19 cellular contexts compared by ENCODE assay signal in genomic region chr6:4258733-4259132, GRCh38.
DNase-seq lines count a peak whose midpoint lies in the region; FAIRE-seq and TF ChIP-seq lines count a peak whose summit lies in the region.
"Had no signal": no experiment of that assay in that cellular context is flagged by ENCODE, and none has a peak within 500 bp of the region (broad histone marks: within the 10 kb centered on the region; RNA-seq: fewer than 3 reads in every experiment).

No MANE protein-coding gene starts in this region.

- POLR2A ChIA-PET in MCF 10A (lab: Yijun Ruan, JAX): interaction anchor here (0.8 kb wide), 1 partner anchor 15 kb away, joined by 3 read pairs; no protein-coding TSS in a partner anchor

- in situ Hi-C loops in mammary epithelial cell (cut with MboI; ENCODE audit: low sequenced_read_pairs in 2 of 2): no loop called here

- CTCF ChIA-PET in MCF 10A (lab: Yijun Ruan, JAX) (interaction anchor here (0.6 kb wide), 1 partner anchor 77 kb away, joined by 3 read pairs; no protein-coding TSS in a partner anchor), mammary epithelial cell (lab: Charles Lee; ENCODE audit: low non-redundant PET) (no interaction called here)

- intact Hi-C loops in MCF 10A (cut with micrococcal nuclease) (no loop called here), mammary epithelial cell (cut with micrococcal nuclease) (no loop called here)

- H3K4me3 ChIP-seq in mammary epithelial cell (replicated peaks in 1 of 3; ENCODE audit: insufficient read depth in 1 of 3, low read depth in 2 of 3, low read length in 3 of 3) (no peak overlapping the region), bronchial epithelial cell (ENCODE audit: low read depth, low read length) (no peak overlapping the region), epithelial cell of esophagus (ENCODE audit: low read length) (no peak overlapping the region)
- H3K4me3 ChIP-seq: BLaER1 had no signal

- BruUV-seq in MCF 10A (replicated peaks; lab: Mats Ljungman, UMichigan): no TSS peak
- BruUV-seq in mammary epithelial cell (replicated peaks; lab: Mats Ljungman, UMichigan): no TSS peak

- no peaks in the 10 kb centered on the region for H4K20me1 ChIP-seq in mammary epithelial cell (ENCODE audit: insufficient read depth, low read length)
- H4K20me1 ChIP-seq: BLaER1 had no signal

- H3K27me3 ChIP-seq in mammary epithelial cell (ENCODE audit: insufficient read depth, low read length): no peaks in the 10 kb centered on the region
- no peaks in the 10 kb centered on the region for H3K27me3 ChIP-seq in bronchial epithelial cell (ENCODE audit: control insufficient read depth, insufficient read depth, low read length)
- H3K27me3 ChIP-seq: BLaER1 had no signal

- peak overlapping the region; percentile 62 for H3K27ac Mint-ChIP-seq in MCF 10A (ENCODE audit: low read depth, unreplicated experiment)
- H3K27ac Mint-ChIP-seq: CD14-positive monocyte; CD8-positive, alpha-beta T cell; H9 had no signal

- no peak overlapping the region for H3K4me2 ChIP-seq in mammary epithelial cell (ENCODE audit: insufficient read depth, low read depth, low read length)
- H3K4me2 ChIP-seq: BLaER1 had no signal

- H3K36me3 ChIP-seq in mammary epithelial cell (ENCODE audit: insufficient read depth, low read length) (no peaks in the 10 kb centered on the region), bronchial epithelial cell (ENCODE audit: control insufficient read depth, insufficient read depth, low read length) (no peaks in the 10 kb centered on the region)
- H3K36me3 ChIP-seq: BLaER1 had no signal

- H3K27ac ChIP-seq in mammary epithelial cell (ENCODE audit: insufficient read depth, low read depth, low read length): no peak overlapping the region
- H3K27ac ChIP-seq: BLaER1 had no signal

- TF ChIP-seq CTCF in MCF 10A (IDR thresholded peaks at IDR 0.05; ENCODE audit: unreplicated experiment): no peak
- no peak for TF ChIP-seq CTCF in mammary epithelial cell (conservative IDR thresholded peaks at IDR 0.05 in 1 of 2, IDR thresholded peaks at IDR 0.05 in 1 of 2; ENCODE audit: extremely low read depth in 1 of 2, insufficient read depth in 1 of 2, low read depth in 1 of 2, low read length in 2 of 2)
- TF ChIP-seq CTCF in bronchial epithelial cell (IDR thresholded peaks at IDR 0.05; ENCODE audit: insufficient read depth, low read length, severe bottlenecking): no peak
- no peak for TF ChIP-seq CTCF in epithelial cell of esophagus (IDR thresholded peaks at IDR 0.05; ENCODE audit: insufficient read depth, low read depth, low read length, missing control alignments)

- peaks cover 1% of the 10 kb centered on the region for H3K4me1 ChIP-seq in mammary epithelial cell (ENCODE audit: insufficient read depth, low read length)
- H3K4me1 ChIP-seq: BLaER1 had no signal

- H3K36me3 Mint-ChIP-seq in MCF 10A (ENCODE audit: insufficient read depth, unreplicated experiment): no peaks in the 10 kb centered on the region
- H3K36me3 Mint-ChIP-seq: CD14-positive monocyte; CD8-positive, alpha-beta T cell had no signal

- FAIRE-seq in bronchial epithelial cell (lab: Jason Lieb, UNC): no peak
- FAIRE-seq: G401.6, GM12891, GM19239, H1 had no signal

- H3K4me3 Mint-ChIP-seq in MCF 10A (ENCODE audit: unreplicated experiment): no peak overlapping the region
- H3K4me3 Mint-ChIP-seq: CD14-positive monocyte; CD8-positive, alpha-beta T cell; H9 had no signal

- dilution Hi-C loops in mammary epithelial cell (cut with HindIII; ENCODE audit: low sequenced_read_pairs): no loop called here

- WGBS in mammary epithelial cell (ENCODE audit: low coverage, missing lambda C conversion rate): 57% methylated on average over 3 of the region's 5 CpGs

- H2AFZ ChIP-seq in mammary epithelial cell (ENCODE audit: low read depth, low read length): no peak overlapping the region

- H3K79me2 ChIP-seq in mammary epithelial cell (ENCODE audit: insufficient read depth, low read length): no peaks in the 10 kb centered on the region

- DNase-seq in MCF 10A (ENCODE audit: unreplicated experiment) (no peak), mammary epithelial cell (no peak), bronchial epithelial cell (ENCODE audit: low read depth) (peak; percentile 23), epithelial cell of esophagus (ENCODE audit: low read depth) (peak; percentile 28), activated T-cell treated with anti-CD3 and anti-CD28 coated beads for 4 hours (no peak), CD1c-positive myeloid dendritic cell (ENCODE audit: extremely low spot score) (no peak), NCI-H345 (lab: John Stamatoyannopoulos, UW) (no peak)
- DNase-seq: 8988T; Calu3; CD8-positive, alpha-beta T cell; DMS53; DND-41; H9 had no signal

- H3K4me1 Mint-ChIP-seq in MCF 10A (ENCODE audit: insufficient read depth, unreplicated experiment): peaks cover 5% of the 10 kb centered on the region
- H3K4me1 Mint-ChIP-seq: CD14-positive monocyte had no signal

- H3K9ac ChIP-seq in mammary epithelial cell (ENCODE audit: insufficient read depth, low read length): no peak overlapping the region
- H3K9ac ChIP-seq: BLaER1 had no signal

- H3K27me3 Mint-ChIP-seq in MCF 10A (ENCODE audit: insufficient read depth, unreplicated experiment): no peaks in the 10 kb centered on the region

- H3K9me3 Mint-ChIP-seq in MCF 10A (ENCODE audit: unreplicated experiment): no peaks in the 10 kb centered on the region
- H3K9me3 Mint-ChIP-seq: CD8-positive, alpha-beta T cell; H9 had no signal

- no peaks in the 10 kb centered on the region for H3K9me3 ChIP-seq in mammary epithelial cell (replicated peaks; ENCODE audit: insufficient read depth, low read length)
- H3K9me3 ChIP-seq: BLaER1 had no signal

Comparison
In these comparisons a context has a peak if more than half of its experiments do, and no peak if none do; other contexts are left out.
1. DNase-seq: peak in bronchial epithelial cell (single experiment) and epithelial cell of esophagus (single experiment); none in MCF 10A (single experiment), mammary epithelial cell (single experiment), activated T-cell treated with anti-CD3 and anti-CD28 coated beads for 4 hours (single experiment), CD1c-positive myeloid dendritic cell (single experiment) and NCI-H345 (single experiment).